In the genomic region with DNA sequence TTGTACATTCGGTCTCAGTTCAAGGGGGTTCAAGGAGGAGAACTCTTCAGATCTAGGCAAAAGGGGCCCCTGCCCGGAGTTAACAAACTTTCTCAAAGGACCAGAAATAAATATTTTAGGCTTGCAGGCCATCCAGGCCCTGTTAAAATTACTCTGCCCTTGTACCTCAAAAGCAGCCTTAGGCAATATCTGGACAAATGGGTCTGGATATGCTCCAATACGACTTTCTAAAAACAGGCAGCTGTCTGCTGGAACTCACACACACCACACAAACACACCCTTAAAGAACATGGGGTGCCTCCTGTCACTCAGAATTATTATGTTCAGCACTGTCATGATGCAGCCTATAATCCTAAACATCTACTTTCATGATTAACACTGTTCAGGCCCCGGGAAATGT, we compare ENCODE assay signal across 28 cellular contexts.
"Had no signal": no experiment of that assay in that cellular context is flagged by ENCODE, and none has a peak within 500 bp of the region (broad histone marks: within the 10 kb centered on the region; RNA-seq: fewer than 3 reads in every experiment).

No MANE protein-coding gene starts in this region.

- DNase-seq: activated CD4-positive, alpha-beta memory T cell treated with anti-CD3 and anti-CD28 coated beads for 36 hours; activated CD4-positive, alpha-beta T cell treated with anti-CD3 and anti-CD28 coated beads for 36 hours; activated CD4-positive, alpha-beta T cell treated with anti-CD3 and anti-CD28 coated beads, Interleukin-2, amount 10 ng/mL, durations not matched to agents 24 days and 14 days; activated CD4-positive, CD25-positive, alpha-beta regulatory T cell; activated CD4-positive, CD25-positive, alpha-beta regulatory T cell treated with anti-CD3 and anti-CD28 coated beads, Interleukin-2, amount 50 U/mL, for 72 hours; activated CD8-positive, alpha-beta memory T cell treated with anti-CD3 and anti-CD28 coated beads, Interleukin-2, amount 10 ng/mL, durations not matched to agents 7 days and 5 days; activated CD8-positive, alpha-beta memory T cell treated with anti-CD3 and anti-CD28 coated beads, Interleukin-2, amount 50 U/mL, for 4 hours; activated CD8-positive, alpha-beta T cell treated with anti-CD3 and anti-CD28 coated beads, Interleukin-2, amount 10 ng/mL, durations not matched to agents 7 days and 5 days; activated effector memory CD4-positive, alpha-beta T cell treated with anti-CD3 and anti-CD28 coated beads, Interleukin-2, amount 50 U/mL, for 16 hours; activated naive CD4-positive, alpha-beta T cell treated with anti-CD3 and anti-CD28 coated beads for 36 hours; activated naive CD8-positive, alpha-beta T cell treated with anti-CD3 and anti-CD28 coated beads for 36 hours; activated naive CD8-positive, alpha-beta T cell treated with anti-CD3 and anti-CD28 coated beads, Interleukin-2, amount 50 U/mL, for 24 hours; activated T-cell treated with anti-CD3 and anti-CD28 coated beads, Interleukin-2, amount 50 U/mL, for 1 hour; activated T-cell treated with anti-CD3 and anti-CD28 coated beads, Interleukin-2, amount 50 U/mL, for 48 hours; adrenal gland; amygdala; aorta; body of pancreas; central memory CD4-positive, alpha-beta T cell; cerebellar nuclear complex; colonic mucosa; effector CD4-positive, alpha-beta T cell; effector memory CD8-positive, alpha-beta T cell; erythroblast; foreskin keratinocyte; T-helper 2 cell had no signal

- H3K4me1 ChIP-seq: adrenal gland, body of pancreas, colonic mucosa, esophagus muscularis mucosa, foreskin keratinocyte, gastroesophageal sphincter had no signal

- ATAC-seq: activated CD4-positive, alpha-beta T cell treated with anti-CD3 and anti-CD28 coated beads for 36 hours; activated CD8-positive, alpha-beta memory T cell treated with anti-CD3 and anti-CD28 coated beads, Interleukin-2, amount 10 ng/mL, durations not matched to agents 7 days and 5 days; activated CD8-positive, alpha-beta T cell treated with anti-CD3 and anti-CD28 coated beads, Interleukin-2, amount 10 ng/mL, durations not matched to agents 7 days and 5 days; activated naive CD8-positive, alpha-beta T cell treated with anti-CD3 and anti-CD28 coated beads, Interleukin-2, amount 50 U/mL, for 24 hours; body of pancreas; effector memory CD8-positive, alpha-beta T cell; foreskin keratinocyte; gastroesophageal sphincter had no signal

- H3K36me3 ChIP-seq: adrenal gland, colonic mucosa, esophagus muscularis mucosa, gastroesophageal sphincter had no signal

- H3K4me3 ChIP-seq: adrenal gland, body of pancreas, colonic mucosa, esophagus muscularis mucosa, gastroesophageal sphincter had no signal

- H3K27me3 ChIP-seq: adrenal gland, body of pancreas, colonic mucosa had no signal

- H3K27ac ChIP-seq: adrenal gland, body of pancreas, colonic mucosa, esophagus muscularis mucosa, foreskin keratinocyte, gastroesophageal sphincter had no signal

- H3K9me3 ChIP-seq: adrenal gland, body of pancreas, colonic mucosa, esophagus muscularis mucosa, gastroesophageal sphincter had no signal
